In genomic region chr7:100156331-100157068, GRCh38 we compare ENCODE assay signal across 10 cellular contexts. TPM values are rescaled to one million over a fixed set of nuclear protein-coding genes. Genes with fewer than 3 reads are reported as not detected.
DNase-seq lines count a peak whose midpoint lies in the region; ATAC-seq and TF ChIP-seq lines count a peak whose summit lies in the region.
"Had no signal": no experiment of that assay in that cellular context is flagged by ENCODE, and none has a peak within 500 bp of the region (broad histone marks: within the 10 kb centered on the region; RNA-seq: fewer than 3 reads in every experiment).

No MANE protein-coding gene starts in this region.

- H2AFZ ChIP-seq in neural progenitor cell (replicated peaks): no peak overlapping the region

- H3K4me3 ChIP-seq in neural progenitor cell: no peak overlapping the region

- H3K9me3 ChIP-seq in neural progenitor cell (ENCODE audit: low read depth): no peaks in the 10 kb centered on the region

- peak overlapping the region; percentile 53 for H3K27ac Mint-ChIP-seq in central memory CD8-positive, alpha-beta T cell (ENCODE audit: low read depth)
- no peak overlapping the region for H3K27ac Mint-ChIP-seq in neural progenitor cell

- no peaks in the 10 kb centered on the region for H3K27me3 ChIP-seq in neural progenitor cell

- no peaks in the 10 kb centered on the region for H3K27me3 Mint-ChIP-seq in central memory CD8-positive, alpha-beta T cell
- peaks cover 11% of the 10 kb centered on the region for H3K27me3 Mint-ChIP-seq in neural progenitor cell (ENCODE audit: insufficient read depth, low read depth)

- peaks cover 33% of the 10 kb centered on the region for H3K4me1 Mint-ChIP-seq in central memory CD8-positive, alpha-beta T cell
- H3K4me1 Mint-ChIP-seq in neural progenitor cell: peaks cover 17% of the 10 kb centered on the region

- H3K27ac ChIP-seq in neural progenitor cell: no peak overlapping the region

- peaks cover 32% of the 10 kb centered on the region for H4K20me1 ChIP-seq in neural progenitor cell (ENCODE audit: low read depth)

- no peaks in the 10 kb centered on the region for H3K36me3 ChIP-seq in neural progenitor cell

- H3K9ac ChIP-seq in neural progenitor cell: no peak overlapping the region

- peaks cover 7% of the 10 kb centered on the region for H3K79me2 ChIP-seq in neural progenitor cell (ENCODE audit: low read depth)

- peak; percentile 47 for ATAC-seq in central memory CD8-positive, alpha-beta T cell (replicated peaks; ENCODE audit: extremely low read depth, poor library complexity, severe bottlenecking)

- in situ Hi-C loops in GM13977 (cut with MboI; ENCODE audit: low pct_unique_long_range_greater_than_20kb, low sequenced_read_pairs, unreplicated experiment): no loop called here

- H3K4me3 Mint-ChIP-seq in central memory CD8-positive, alpha-beta T cell: peak overlapping the region; percentile 78
- peak overlapping the region; percentile 84 for H3K4me3 Mint-ChIP-seq in neural progenitor cell

- TF ChIP-seq CTCF in GM10248 (IDR thresholded peaks at IDR 0.05; ENCODE audit: control extremely low read depth, extremely low read depth, low read depth, missing control alignments) (no peak), neural progenitor cell (IDR thresholded peaks at IDR 0.05) (no peak), GM13977 (IDR thresholded peaks at IDR 0.05; ENCODE audit: extremely low read depth, insufficient read depth, missing control alignments) (no peak)

- DNase-seq in GM10248 (ENCODE audit: extremely low spot score): peak; percentile 28
- DNase-seq in NOMO-1 treated with DMSO at 0.1 percent for 48 hours (lab: John Stamatoyannopoulos, UW; ENCODE audit: unreplicated experiment): peak; percentile 40
- DNase-seq in central memory CD8-positive, alpha-beta T cell (ENCODE audit: low spot score in 2 of 2): no peak
- no peak for DNase-seq in neural progenitor cell (ENCODE audit: low spot score)
- DNase-seq in stimulated activated CD8-positive, alpha-beta memory T cell treated with anti-CD3 and anti-CD28 coated beads, Interleukin-4, amount 100 ng/mL, for 48 hours: no peak
- DNase-seq in occipital lobe (lab: John Stamatoyannopoulos, UW): no peak
- DNase-seq in head of caudate nucleus: no peak
- no peak for DNase-seq in GM13977 (ENCODE audit: low spot score)
- DNase-seq: small intestine had no signal

- H3K4me1 ChIP-seq in neural progenitor cell: no peaks in the 10 kb centered on the region

- no peak overlapping the region for H3K4me2 ChIP-seq in neural progenitor cell

- no peaks in the 10 kb centered on the region for H3K9me3 Mint-ChIP-seq in central memory CD8-positive, alpha-beta T cell
- H3K9me3 Mint-ChIP-seq in neural progenitor cell: no peaks in the 10 kb centered on the region

- CTCF ChIA-PET in GM10248 (lab: Yijun Ruan, JAX): interaction anchor here (0.8 to 3.9 kb wide), 8 partner anchors 10 to 252 kb away, joined by 3 to 24 read pairs (median 3); partner anchors contain the start of genes GAL3ST4 and PVRIG

- H3K36me3 Mint-ChIP-seq in central memory CD8-positive, alpha-beta T cell (ENCODE audit: insufficient read depth): peaks cover 19% of the 10 kb centered on the region
- peaks cover 7% of the 10 kb centered on the region for H3K36me3 Mint-ChIP-seq in neural progenitor cell

- peaks cover 40% of the 10 kb centered on the region for H3F3A ChIP-seq in neural progenitor cell (ENCODE audit: low read depth)

- intact Hi-C loops in head of caudate nucleus (cut with DNase I): no loop called here

- POLR2A ChIA-PET in GM10248 (lab: Yijun Ruan, JAX): interaction anchor here (0.8 kb wide), 1 partner anchor 8 kb away, joined by 3 read pairs; the partner anchor contains the start of gene LAMTOR4

RNA-seq across cellular contexts. Expression of gene TRAPPC14, which starts 2.0 kb away (rescaled TPM):
- total RNA-seq in neural progenitor cell (ENCODE audit: low replicate concordance): 4.3 and 13.3 TPM in 2 replicates
- 8.0 TPM for total RNA-seq in occipital lobe

RNA-seq across cellular contexts. Expression of gene LAMTOR4, which starts 7.8 kb away (rescaled TPM):
- total RNA-seq in neural progenitor cell (ENCODE audit: low replicate concordance) (70.5 and 123 TPM in 2 replicates), occipital lobe (22.6 TPM)

RNA-seq across cellular contexts. Expression of gene GAL3ST4, which starts 11.9 kb away (rescaled TPM):
- total RNA-seq in neural progenitor cell (ENCODE audit: low replicate concordance) (0.90 and 2.5 TPM in 2 replicates), occipital lobe (2.3 TPM)
- total RNA-seq: HT-29 had no signal

RNA-seq across cellular contexts. Expression of gene GPC2, which starts 20.7 kb away (rescaled TPM):
- total RNA-seq in neural progenitor cell (ENCODE audit: low replicate concordance) (17.0 and 61.0 TPM in 2 replicates), occipital lobe (71.9 TPM)

RNA-seq across cellular contexts. Expression of gene STAG3, which starts 21.2 kb away (rescaled TPM):
- total RNA-seq in neural progenitor cell (ENCODE audit: low replicate concordance) (0.58 and 1.2 TPM in 2 replicates), occipital lobe (0.78 TPM)

Comparison
In these comparisons a context has a peak if more than half of its experiments do, and no peak if none do; other contexts are left out.
1. DNase-seq: peak in GM10248 (single experiment) and NOMO-1 treated with DMSO at 0.1 percent for 48 hours (single experiment); none in central memory CD8-positive, alpha-beta T cell (0 of 2), neural progenitor cell (single experiment), stimulated activated CD8-positive, alpha-beta memory T cell treated with anti-CD3 and anti-CD28 coated beads, Interleukin-4, amount 100 ng/mL, for 48 hours (single experiment), occipital lobe (single experiment), head of caudate nucleus (0 of 42) and GM13977 (single experiment).